23 cellular contexts compared by ENCODE assay signal in the genomic region with DNA sequence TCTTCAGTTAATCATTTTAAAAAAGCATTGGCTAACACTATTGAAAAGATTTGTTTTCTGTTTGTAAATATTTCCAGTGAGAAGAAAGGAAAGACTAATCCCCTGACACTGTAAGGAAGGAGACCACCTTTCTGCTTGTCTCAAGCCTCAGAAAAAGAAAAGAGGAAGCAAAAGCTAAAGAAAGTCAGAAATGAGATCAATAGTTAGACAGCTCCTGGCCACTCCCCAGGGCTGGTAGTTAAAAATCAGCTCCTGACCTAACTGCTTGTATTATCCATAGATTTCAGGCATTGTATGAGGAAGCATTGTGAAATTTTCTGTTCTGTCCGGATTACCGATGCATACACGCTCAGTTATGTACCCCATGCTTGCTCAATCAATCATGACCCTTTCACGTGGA.
"Had no signal": no experiment of that assay in that cellular context is flagged by ENCODE, and none has a peak within 500 bp of the region (broad histone marks: within the 10 kb centered on the region; RNA-seq: fewer than 3 reads in every experiment).

No MANE protein-coding gene starts in this region.

- H3K4me3 ChIP-seq: esophagus squamous epithelium, left ventricle myocardium inferior, neural progenitor cell, testis, vagina had no signal

- H3K9ac ChIP-seq: neural progenitor cell had no signal

- ATAC-seq: right cardiac atrium; stimulated activated naive CD8-positive, alpha-beta T cell treated with anti-CD3 and anti-CD28 coated beads, Interleukin-15, Interleukin-2, amounts not matched to agents 100 U/mL and 50 U/mL, for 24 hours had no signal

- H3K36me3 ChIP-seq: brain microvascular endothelial cell, esophagus squamous epithelium, left ventricle myocardium inferior, neural progenitor cell, spleen, vagina had no signal

- H3K4me3 Mint-ChIP-seq: dendritic cell treated with granulocyte-macrophage colony-stimulating factor and Interleukin-4, amounts not matched to agents 40 ng/mL and 50 ng/mL, for 4 days; neural progenitor cell had no signal

- H3K27me3 Mint-ChIP-seq: dendritic cell treated with granulocyte-macrophage colony-stimulating factor and Interleukin-4, amounts not matched to agents 40 ng/mL and 50 ng/mL, for 4 days; naive B cell had no signal

- H2AFZ ChIP-seq: neural progenitor cell had no signal

- H3K4me1 Mint-ChIP-seq: neural progenitor cell had no signal

- H3K27ac Mint-ChIP-seq: dendritic cell treated with granulocyte-macrophage colony-stimulating factor and Interleukin-4, amounts not matched to agents 40 ng/mL and 50 ng/mL, for 4 days; neural progenitor cell had no signal

- H3K27ac ChIP-seq: brain microvascular endothelial cell, epithelial cell of prostate, esophagus squamous epithelium, left ventricle myocardium inferior, neural progenitor cell, testis, vagina, VCaP had no signal

- H3K36me3 Mint-ChIP-seq: naive B cell had no signal

- H3K9me3 ChIP-seq: esophagus squamous epithelium, left ventricle myocardium inferior, spleen, testis, vagina had no signal

- H3K9me3 Mint-ChIP-seq: naive B cell had no signal

- H3K4me2 ChIP-seq: neural progenitor cell had no signal

- DNase-seq: activated CD4-positive, alpha-beta T cell treated with anti-CD3 and anti-CD28 coated beads for 48 hours; activated CD4-positive, alpha-beta T cell treated with anti-CD3 and anti-CD28 coated beads, Interleukin-2, amount 50 U/mL, for 48 hours; activated CD8-positive, alpha-beta memory T cell treated with anti-CD3 and anti-CD28 coated beads for 24 hours; activated effector memory CD4-positive, alpha-beta T cell treated with anti-CD3 and anti-CD28 coated beads, Interleukin-2, amount 50 U/mL, for 16 hours; activated naive CD4-positive, alpha-beta T cell treated with anti-CD3 and anti-CD28 coated beads, Interleukin-2, amount 50 U/mL, for 16 hours; amniotic stem cell; brain microvascular endothelial cell; esophagus squamous epithelium; foreskin melanocyte; islet precursor cell; left ventricle myocardium inferior; occipital lobe; right cardiac atrium; spleen; stimulated activated naive CD8-positive, alpha-beta T cell treated with anti-CD3 and anti-CD28 coated beads, Interleukin-15, Interleukin-2, amounts not matched to agents 100 U/mL and 50 U/mL, for 24 hours; testis; trophoblast cell had no signal

- H3K27me3 ChIP-seq: brain microvascular endothelial cell, esophagus squamous epithelium, neural progenitor cell, spleen, testis, vagina had no signal

- H3K4me1 ChIP-seq: testis, vagina had no signal
